8 cellular contexts compared by ENCODE assay signal in genomic region chr12:28253175-28253641, GRCh38.
DNase-seq lines count a peak whose midpoint lies in the region; ATAC-seq, FAIRE-seq and TF ChIP-seq lines count a peak whose summit lies in the region.

No MANE protein-coding gene starts in this region.

- DNase-seq in activated CD4-positive, alpha-beta memory T cell treated with anti-CD3 and anti-CD28 coated beads, Interleukin-2, amount 10 ng/mL, durations not matched to agents 7 days and 5 days = peak; percentile 33
- DNase-seq in nephron progenitor cell (no peak), frontal cortex (ENCODE audit: low spot score in 2 of 2) (no peak), AML-193 (lab: John Stamatoyannopoulos, UW) (no peak), epidermal melanocyte (ENCODE audit: insufficient read length, low spot score) (no peak), left ventricle myocardium superior (no peak)

- no peak for TF ChIP-seq CTCF in nephron progenitor cell (IDR thresholded peaks at IDR 0.05)

- POLR2A ChIA-PET in activated CD4-positive, alpha-beta memory T cell treated with anti-CD3 and anti-CD28 coated beads, Interleukin-2, amount 10 ng/mL, durations not matched to agents 7 days and 5 days (lab: Charles Lee) = interaction anchor here (1.3 kb wide), 1 partner anchor 62 kb away, joined by 10 read pairs; the partner anchor contains the start of gene CCDC91

- H3K27ac Mint-ChIP-seq in activated CD4-positive, alpha-beta memory T cell treated with anti-CD3 and anti-CD28 coated beads, Interleukin-2, amount 10 ng/mL, durations not matched to agents 7 days and 5 days = peak overlapping the region; percentile 82
- H3K27ac Mint-ChIP-seq in nephron progenitor cell = peak overlapping the region; percentile 18

- H3K4me1 Mint-ChIP-seq in activated CD4-positive, alpha-beta memory T cell treated with anti-CD3 and anti-CD28 coated beads, Interleukin-2, amount 10 ng/mL, durations not matched to agents 7 days and 5 days = peaks cover 47% of the 10 kb centered on the region
- no peaks in the 10 kb centered on the region for H3K4me1 Mint-ChIP-seq in nephron progenitor cell

- ATAC-seq in GM18868 (IDR thresholded peaks at IDR 0.05; ENCODE audit: unreplicated experiment) (peak; percentile 96), HG02981 (IDR thresholded peaks at IDR 0.05; ENCODE audit: unreplicated experiment) (peak; percentile 97), left ventricle myocardium superior (no peak)

- CTCF ChIA-PET in activated CD4-positive, alpha-beta memory T cell treated with anti-CD3 and anti-CD28 coated beads, Interleukin-2, amount 10 ng/mL, durations not matched to agents 7 days and 5 days (lab: Charles Lee) = no interaction called here

- no peaks in the 10 kb centered on the region for H3K9me3 Mint-ChIP-seq in activated CD4-positive, alpha-beta memory T cell treated with anti-CD3 and anti-CD28 coated beads, Interleukin-2, amount 10 ng/mL, durations not matched to agents 7 days and 5 days
- H3K9me3 Mint-ChIP-seq in nephron progenitor cell = no peaks in the 10 kb centered on the region

- intact Hi-C loops in left ventricle myocardium superior (cut with micrococcal nuclease) = no loop called here

- FAIRE-seq in frontal cortex (lab: Jason Lieb, UNC) = no peak

- no peaks in the 10 kb centered on the region for H3K27me3 Mint-ChIP-seq in activated CD4-positive, alpha-beta memory T cell treated with anti-CD3 and anti-CD28 coated beads, Interleukin-2, amount 10 ng/mL, durations not matched to agents 7 days and 5 days
- H3K27me3 Mint-ChIP-seq in nephron progenitor cell (ENCODE audit: low read depth, poor library complexity) = no peaks in the 10 kb centered on the region

- peaks cover 7% of the 10 kb centered on the region for H3K36me3 Mint-ChIP-seq in activated CD4-positive, alpha-beta memory T cell treated with anti-CD3 and anti-CD28 coated beads, Interleukin-2, amount 10 ng/mL, durations not matched to agents 7 days and 5 days (ENCODE audit: low read depth)
- H3K36me3 Mint-ChIP-seq in nephron progenitor cell (ENCODE audit: low read depth) = no peaks in the 10 kb centered on the region

- H3K4me3 Mint-ChIP-seq in activated CD4-positive, alpha-beta memory T cell treated with anti-CD3 and anti-CD28 coated beads, Interleukin-2, amount 10 ng/mL, durations not matched to agents 7 days and 5 days = peak overlapping the region; percentile 67
- no peak overlapping the region for H3K4me3 Mint-ChIP-seq in nephron progenitor cell
